8 cellular contexts compared by ENCODE assay signal in genomic region chr20:32357869-32358631, GRCh38. TPM values are rescaled to one million over a fixed set of nuclear protein-coding genes. Genes with fewer than 3 reads are reported as not detected.
DNase-seq lines count a peak whose midpoint lies in the region; ATAC-seq and TF ChIP-seq lines count a peak whose summit lies in the region.

Gene ASXL1 (plus strand): TSS chr20:32358331. CDS start chr20:32358776, 445 bp downstream.

- peak within 1 kb of the TSS; percentile 97 to 99 for H3K27ac Mint-ChIP-seq in activated naive CD4-positive, alpha-beta T cell treated with anti-CD3 and anti-CD28 coated beads, Interleukin-2, amount 50 U/mL, for 72 hours

- H3K4me1 ChIP-seq in testis: peaks cover 10% of the 10 kb centered on the region

- H3K4me3 ChIP-seq in GM08714 (ENCODE audit: low read length) (peak within 1 kb of the TSS; percentile 90), testis (peak within 1 kb of the TSS; percentile 76 to 90)

- peak; percentile 70 for ATAC-seq in HG02588 (IDR thresholded peaks at IDR 0.05; ENCODE audit: unreplicated experiment)
- peak; percentile 76 to 83 for ATAC-seq in activated naive CD4-positive, alpha-beta T cell treated with anti-CD3 and anti-CD28 coated beads, Interleukin-2, amount 50 U/mL, for 72 hours
- peak; percentile 92 for ATAC-seq in omental fat pad (ENCODE audit: low FRiP score)

- H3K36me3 Mint-ChIP-seq in activated naive CD4-positive, alpha-beta T cell treated with anti-CD3 and anti-CD28 coated beads, Interleukin-2, amount 50 U/mL, for 72 hours: peaks cover 16 to 27% of the 10 kb centered on the region in 2 donors

- intact Hi-C loops in testis (cut with DNase I; ENCODE audit: low total_unique reads): no loop called here

- no peak for TF ChIP-seq CTCF in omental fat pad (IDR thresholded peaks at IDR 0.05)
- TF ChIP-seq CTCF in testis (IDR thresholded peaks at IDR 0.05): no peak

- DNase-seq in NCI-H1092 treated with DMSO at 0.1 percent for 48 hours (lab: John Stamatoyannopoulos, UW) (peak; percentile 98), SKM-1 (lab: John Stamatoyannopoulos, UW; ENCODE audit: unreplicated experiment) (peak; percentile 96), glomerular endothelial cell (ENCODE audit: extremely low read depth, low read depth, low spot score) (peak; percentile 77), omental fat pad (ENCODE audit: low spot score) (peak; percentile 81), testis (peak; percentile 97)
- peak; percentile 91 to 97 for DNase-seq in activated naive CD4-positive, alpha-beta T cell treated with anti-CD3 and anti-CD28 coated beads, Interleukin-2, amount 50 U/mL, for 72 hours (ENCODE audit: low spot score in 2 of 2)

- no peaks in the 10 kb centered on the region for H3K36me3 ChIP-seq in testis (ENCODE audit: low read depth, missing control alignments)

- H3K9me3 ChIP-seq in testis: no peaks in the 10 kb centered on the region

- peak within 1 kb of the TSS; percentile 97 to 98 for H3K27ac ChIP-seq in testis

- no peaks in the 10 kb centered on the region for H3K27me3 ChIP-seq in testis

- H3K9me3 Mint-ChIP-seq in activated naive CD4-positive, alpha-beta T cell treated with anti-CD3 and anti-CD28 coated beads, Interleukin-2, amount 50 U/mL, for 72 hours: no peaks in the 10 kb centered on the region

- peak; percentile 9 for TF ChIP-seq POLR2A in testis (IDR thresholded peaks at IDR 0.05)

- WGBS in testis, 2 donors: 0% methylated on average over 10 to 67 of the region's 83 CpGs

RNA-seq across cellular contexts. Expression of gene ASXL1, which starts in this region (rescaled TPM):
- total RNA-seq in activated naive CD4-positive, alpha-beta T cell treated with anti-CD3 and anti-CD28 coated beads, Interleukin-2, amount 50 U/mL, for 72 hours: 100 to 1,000 TPM; 153 to 195 TPM
- total RNA-seq in glomerular endothelial cell (35.4 and 71.8 TPM in 2 replicates), omental fat pad (100 to 1,000 TPM in 2 of 4 donors, 10 to 100 TPM in 2; 69.2 to 139 (median 104) TPM), testis (100 to 1,000 TPM; 125 to 161 TPM)
- 101 TPM for polyA plus RNA-seq in testis (ENCODE audit: insufficient read depth, low read depth, low replicate concordance)

Comparison
In these comparisons a context has a peak if more than half of its experiments do, and no peak if none do; other contexts are left out.
1. Peak in every context shown above with its lines: DNase-seq, ATAC-seq, H3K4me3 ChIP-seq and H3K27ac ChIP-seq.